ENCODE assay signal across 13 cellular contexts in genomic region chr16:22386976-22387375, GRCh38. TPM values are rescaled to one million over a fixed set of nuclear protein-coding genes. Genes with fewer than 3 reads are reported as not detected.
DNase-seq lines count a peak whose midpoint lies in the region; ATAC-seq lines count a peak whose summit lies in the region.
"Had no signal": no experiment of that assay in that cellular context is flagged by ENCODE, and none has a peak within 500 bp of the region (broad histone marks: within the 10 kb centered on the region; RNA-seq: fewer than 3 reads in every experiment).

No MANE protein-coding gene starts in this region.

- H4K8ac ChIP-seq in mesenchymal stem cell (ENCODE audit: low read length) = no peak overlapping the region

- H2BK15ac ChIP-seq in mesenchymal stem cell (ENCODE audit: low read depth, poor library complexity, severe bottlenecking) = no peak overlapping the region

- no peak overlapping the region for H3K4ac ChIP-seq in mesenchymal stem cell (ENCODE audit: low read depth in 1 of 2, low read length in 2 of 2)

- no peak overlapping the region for H3K4me3 Mint-ChIP-seq in activated T-helper 1 cell treated with anti-CD3 and anti-CD28 coated beads, Interleukin-12 subunit alpha, Interleukin-12 subunit beta, Interleukin-2, Interleukin-4 antibody, amounts not matched to agents 30 ng/mL and 10 ng/mL and 1 ng/mL, durations not matched to agents 14 hours and 24 hours and 36 hours
- H3K4me3 Mint-ChIP-seq: CD4-positive, alpha-beta memory T cell; memory B cell had no signal

- H3K9ac ChIP-seq in mesenchymal stem cell (ENCODE audit: low read length) = peak overlapping the region; percentile 54

- intact Hi-C loops in activated T-helper 1 cell treated with anti-CD3 and anti-CD28 coated beads, Interleukin-12 subunit alpha, Interleukin-12 subunit beta, Interleukin-2, Interleukin-4 antibody, amounts not matched to agents 30 ng/mL and 10 ng/mL and 1 ng/mL, durations not matched to agents 14 hours and 24 hours and 36 hours (cut with micrococcal nuclease) = no loop called here

- no peak overlapping the region for H2BK5ac ChIP-seq in mesenchymal stem cell (ENCODE audit: low read depth, low read length, poor library complexity, severe bottlenecking)

- no peak overlapping the region for H3K27ac ChIP-seq in mesenchymal stem cell (ENCODE audit: low read length, poor library complexity, severe bottlenecking)
- H3K27ac ChIP-seq: stomach had no signal

- no peaks in the 10 kb centered on the region for H3K27me3 ChIP-seq in mesenchymal stem cell (ENCODE audit: control insufficient read depth in 1 of 2, insufficient read depth in 1 of 2, low read length in 2 of 2)
- H3K27me3 ChIP-seq: stomach had no signal

- no peak overlapping the region for H3K18ac ChIP-seq in mesenchymal stem cell (ENCODE audit: low read depth in 1 of 2, low read length in 2 of 2)

- in situ Hi-C loops in ACHN (cut with HindIII; ENCODE audit: low pct_ligation_motif_present, low pct_unique_long_range_greater_than_20kb, low sequenced_read_pairs) = no loop called here

- no peaks in the 10 kb centered on the region for H3K9me3 ChIP-seq in mesenchymal stem cell (ENCODE audit: control insufficient read depth, low read length)
- H3K9me3 ChIP-seq: stomach had no signal

- no peak overlapping the region for H2BK120ac ChIP-seq in mesenchymal stem cell (ENCODE audit: low read depth, low read length)

- no peak overlapping the region for H3K4me2 ChIP-seq in mesenchymal stem cell (ENCODE audit: low read length, poor library complexity, severe bottlenecking)

- WGBS in mesenchymal stem cell = 39% methylated on average over 2 of the region's 2 CpGs

- H3K79me1 ChIP-seq in mesenchymal stem cell (replicated peaks; ENCODE audit: low read length, poor library complexity, severe bottlenecking) = no peaks in the 10 kb centered on the region

- no peaks in the 10 kb centered on the region for H3K4me1 ChIP-seq in mesenchymal stem cell (ENCODE audit: control insufficient read depth, insufficient read depth, low read depth, low read length)

- H3K36me3 Mint-ChIP-seq in activated T-helper 1 cell treated with anti-CD3 and anti-CD28 coated beads, Interleukin-12 subunit alpha, Interleukin-12 subunit beta, Interleukin-2, Interleukin-4 antibody, amounts not matched to agents 30 ng/mL and 10 ng/mL and 1 ng/mL, durations not matched to agents 14 hours and 24 hours and 36 hours (ENCODE audit: low read depth) = no peaks in the 10 kb centered on the region
- H3K36me3 Mint-ChIP-seq: CD4-positive, alpha-beta memory T cell; memory B cell had no signal

- H2AK5ac ChIP-seq in mesenchymal stem cell (ENCODE audit: low read length, severe bottlenecking) = no peak overlapping the region

- H3K4me3 ChIP-seq in mesenchymal stem cell (ENCODE audit: insufficient read depth in 1 of 2, low read depth in 1 of 2, low read length in 2 of 2) = no peak overlapping the region
- H3K4me3 ChIP-seq: stomach had no signal

- H3K14ac ChIP-seq in mesenchymal stem cell (ENCODE audit: low read length in 2 of 2) = no peak overlapping the region

- no peaks in the 10 kb centered on the region for H3K27me3 Mint-ChIP-seq in activated T-helper 1 cell treated with anti-CD3 and anti-CD28 coated beads, Interleukin-12 subunit alpha, Interleukin-12 subunit beta, Interleukin-2, Interleukin-4 antibody, amounts not matched to agents 30 ng/mL and 10 ng/mL and 1 ng/mL, durations not matched to agents 14 hours and 24 hours and 36 hours (ENCODE audit: insufficient read depth)
- H3K27me3 Mint-ChIP-seq: CD4-positive, alpha-beta memory T cell; memory B cell had no signal

- no peak overlapping the region for H3K27ac Mint-ChIP-seq in activated T-helper 1 cell treated with anti-CD3 and anti-CD28 coated beads, Interleukin-12 subunit alpha, Interleukin-12 subunit beta, Interleukin-2, Interleukin-4 antibody, amounts not matched to agents 30 ng/mL and 10 ng/mL and 1 ng/mL, durations not matched to agents 14 hours and 24 hours and 36 hours
- H3K27ac Mint-ChIP-seq: activated T-helper 2 cell treated with anti-CD3 and anti-CD28 coated beads, Interferon-gamma antibody, Interleukin-2, Interleukin-4, amounts not matched to agents 10 μg/mL and 5 μg/mL and 100 μg/mL, durations not matched to agents 14 hours and 24 hours and 36 hours; memory B cell had no signal

- no peak for ATAC-seq in HG03280 (IDR thresholded peaks at IDR 0.05; ENCODE audit: unreplicated experiment)
- no peak for ATAC-seq in HG03135 (IDR thresholded peaks at IDR 0.05; ENCODE audit: unreplicated experiment)

- no peak overlapping the region for H2AFZ ChIP-seq in mesenchymal stem cell (ENCODE audit: low read depth, low read length)

- no peaks in the 10 kb centered on the region for H3K36me3 ChIP-seq in mesenchymal stem cell (ENCODE audit: control insufficient read depth in 1 of 2, insufficient read depth in 2 of 2, low read depth in 1 of 2, low read length in 2 of 2)

- H3K23ac ChIP-seq in mesenchymal stem cell (ENCODE audit: low read length in 2 of 2) = no peak overlapping the region

- H4K91ac ChIP-seq in mesenchymal stem cell (ENCODE audit: low read length) = no peak overlapping the region

- DNase-seq in ACHN (peak; percentile 82), HS-27A (ENCODE audit: low read depth) (peak; percentile 77), brain pericyte (ENCODE audit: low read depth, low spot score) (peak; percentile 30), mesenchymal stem cell (peak; percentile 82), NCI-H2081 (lab: John Stamatoyannopoulos, UW) (no peak)
- DNase-seq in activated T-helper 1 cell treated with anti-CD3 and anti-CD28 coated beads, Interleukin-12 subunit alpha, Interleukin-12 subunit beta, Interleukin-2, Interleukin-4 antibody, amounts not matched to agents 30 ng/mL and 10 ng/mL and 1 ng/mL, durations not matched to agents 14 hours and 24 hours and 36 hours (ENCODE audit: low spot score) = no peak
- DNase-seq: CD4-positive, alpha-beta memory T cell; NCI-H1417 treated with DMSO at 0.1 percent for 48 hours; stomach had no signal

- H3K4me1 Mint-ChIP-seq in activated T-helper 1 cell treated with anti-CD3 and anti-CD28 coated beads, Interleukin-12 subunit alpha, Interleukin-12 subunit beta, Interleukin-2, Interleukin-4 antibody, amounts not matched to agents 30 ng/mL and 10 ng/mL and 1 ng/mL, durations not matched to agents 14 hours and 24 hours and 36 hours (ENCODE audit: low read depth) = no peaks in the 10 kb centered on the region
- H3K4me1 Mint-ChIP-seq: memory B cell had no signal

- H3K9me3 Mint-ChIP-seq in activated T-helper 1 cell treated with anti-CD3 and anti-CD28 coated beads, Interleukin-12 subunit alpha, Interleukin-12 subunit beta, Interleukin-2, Interleukin-4 antibody, amounts not matched to agents 30 ng/mL and 10 ng/mL and 1 ng/mL, durations not matched to agents 14 hours and 24 hours and 36 hours = no peaks in the 10 kb centered on the region
- H3K9me3 Mint-ChIP-seq: activated T-helper 2 cell treated with anti-CD3 and anti-CD28 coated beads, Interferon-gamma antibody, Interleukin-2, Interleukin-4, amounts not matched to agents 10 μg/mL and 5 μg/mL and 100 μg/mL, durations not matched to agents 14 hours and 24 hours and 36 hours; CD4-positive, alpha-beta memory T cell; memory B cell had no signal

- no peak overlapping the region for H2BK12ac ChIP-seq in mesenchymal stem cell (ENCODE audit: low read length in 2 of 2)

RNA-seq across cellular contexts. Expression of gene CDR2, which starts 12.6 kb away (rescaled TPM):
- polyA plus RNA-seq in mesenchymal stem cell (2013, experiment 1 of 2) = 28.7 TPM
- polyA plus RNA-seq in mesenchymal stem cell (2013, experiment 2 of 2) = 29.5 TPM
- 43.5 and 47.2 TPM in 2 replicates for total RNA-seq in activated T-helper 1 cell treated with anti-CD3 and anti-CD28 coated beads, Interleukin-12 subunit alpha, Interleukin-12 subunit beta, Interleukin-2, Interleukin-4 antibody, amounts not matched to agents 30 ng/mL and 10 ng/mL and 1 ng/mL, durations not matched to agents 14 hours and 24 hours and 36 hours

Comparison
In these comparisons a context has a peak if more than half of its experiments do, and no peak if none do; other contexts are left out.
1. DNase-seq: peak in ACHN (single experiment), HS-27A (single experiment), brain pericyte (single experiment) and mesenchymal stem cell (single experiment); none in activated T-helper 1 cell treated with anti-CD3 and anti-CD28 coated beads, Interleukin-12 subunit alpha, Interleukin-12 subunit beta, Interleukin-2, Interleukin-4 antibody, amounts not matched to agents 30 ng/mL and 10 ng/mL and 1 ng/mL, durations not matched to agents 14 hours and 24 hours and 36 hours (single experiment) and NCI-H2081 (0 of 2).